Comparison of ENCODE assay signal across 16 cellular contexts in genomic region chr3:3628676-3629328, GRCh38.
A peak's percentile ranks its signal among the peaks of the same experiment; 100 is the strongest.
DNase-seq lines count a peak whose midpoint lies in the region; ATAC-seq and TF ChIP-seq lines count a peak whose summit lies in the region.
"Had no signal": no experiment of that assay in that cellular context is flagged by ENCODE, and none has a peak within 500 bp of the region (broad histone marks: within the 10 kb centered on the region; RNA-seq: fewer than 3 reads in every experiment).

No MANE protein-coding gene starts in this region.

- no peaks in the 10 kb centered on the region for H3K36me3 ChIP-seq in spleen
- H3K36me3 ChIP-seq: left ventricle myocardium inferior, WERI-Rb-1 had no signal

- no peak overlapping the region for H3K27ac Mint-ChIP-seq in type B pancreatic cell

- H3K27me3 ChIP-seq in spleen (replicated peaks in 1 of 7): no peaks in the 10 kb centered on the region

- H3K4me3 ChIP-seq in spleen: no peak overlapping the region
- H3K4me3 ChIP-seq: left ventricle myocardium inferior had no signal

- TF ChIP-seq CTCF in type B pancreatic cell (conservative IDR thresholded peaks at IDR 0.05): no peak
- no peak for TF ChIP-seq CTCF in spleen (IDR thresholded peaks at IDR 0.05 in 8 of 11, conservative IDR thresholded peaks at IDR 0.05 in 3 of 11)

- no peaks in the 10 kb centered on the region for H3K9me3 ChIP-seq in spleen

- intact Hi-C loops in spleen (cut with DNase I; ENCODE audit: low total_unique reads): no loop called here

- H3K4me1 Mint-ChIP-seq in type B pancreatic cell (ENCODE audit: unreplicated experiment): peaks cover 11% of the 10 kb centered on the region

- H3K4me3 Mint-ChIP-seq in type B pancreatic cell: no peak overlapping the region

- H3K27ac ChIP-seq in spleen: no peak overlapping the region
- H3K27ac ChIP-seq: left ventricle myocardium inferior, WERI-Rb-1 had no signal

- TF ChIP-seq POLR2A in spleen (IDR thresholded peaks at IDR 0.05): no peak

- no peaks in the 10 kb centered on the region for H3K36me3 Mint-ChIP-seq in type B pancreatic cell

- no peaks in the 10 kb centered on the region for H3K27me3 Mint-ChIP-seq in type B pancreatic cell

- no peaks in the 10 kb centered on the region for H3K4me1 ChIP-seq in spleen
- H3K4me1 ChIP-seq: left ventricle myocardium inferior had no signal

- 64 to 81% (median 75%) methylated on average over 3 of the region's 3 CpGs for WGBS in spleen, 5 donors

- DNase-seq in type B pancreatic cell (ENCODE audit: extremely low spot score, unreplicated experiment) (no peak), spleen (no peak), NOMO-1 treated with dmso at 0.1 percent for 144 hours (lab: John Stamatoyannopoulos, UW; ENCODE audit: unreplicated experiment) (no peak)
- no peak for DNase-seq in stimulated activated CD4-positive, alpha-beta T cell treated with anti-CD3 and anti-CD28 coated beads, Interleukin-4, amount 100 ng/mL, for 24 hours
- DNase-seq: activated naive CD4-positive, alpha-beta T cell treated with anti-CD3 and anti-CD28 coated beads, Interleukin-2, amount 50 U/mL, for 16 hours; KG1; left ventricle myocardium inferior; NCI-H1417; NCI-H226; posterior cingulate gyrus; WERI-Rb-1 had no signal

- H3K9me3 Mint-ChIP-seq in type B pancreatic cell: no peaks in the 10 kb centered on the region

- ATAC-seq in GM18867 (IDR thresholded peaks at IDR 0.05; ENCODE audit: unreplicated experiment): peak; percentile 79
- peak; percentile 62 for ATAC-seq in GM21528 (IDR thresholded peaks at IDR 0.05; ENCODE audit: low FRiP score, unreplicated experiment)
- peak; percentile 59 for ATAC-seq in HG03045 (IDR thresholded peaks at IDR 0.05; ENCODE audit: unreplicated experiment)
- peak; percentile 53 for ATAC-seq in HG03558 (IDR thresholded peaks at IDR 0.05; ENCODE audit: extremely low read depth, unreplicated experiment)
- ATAC-seq: SK-N-SH treated with all-trans-retinoic acid at 6 μM for 48 hours had no signal
